In the genomic region with DNA sequence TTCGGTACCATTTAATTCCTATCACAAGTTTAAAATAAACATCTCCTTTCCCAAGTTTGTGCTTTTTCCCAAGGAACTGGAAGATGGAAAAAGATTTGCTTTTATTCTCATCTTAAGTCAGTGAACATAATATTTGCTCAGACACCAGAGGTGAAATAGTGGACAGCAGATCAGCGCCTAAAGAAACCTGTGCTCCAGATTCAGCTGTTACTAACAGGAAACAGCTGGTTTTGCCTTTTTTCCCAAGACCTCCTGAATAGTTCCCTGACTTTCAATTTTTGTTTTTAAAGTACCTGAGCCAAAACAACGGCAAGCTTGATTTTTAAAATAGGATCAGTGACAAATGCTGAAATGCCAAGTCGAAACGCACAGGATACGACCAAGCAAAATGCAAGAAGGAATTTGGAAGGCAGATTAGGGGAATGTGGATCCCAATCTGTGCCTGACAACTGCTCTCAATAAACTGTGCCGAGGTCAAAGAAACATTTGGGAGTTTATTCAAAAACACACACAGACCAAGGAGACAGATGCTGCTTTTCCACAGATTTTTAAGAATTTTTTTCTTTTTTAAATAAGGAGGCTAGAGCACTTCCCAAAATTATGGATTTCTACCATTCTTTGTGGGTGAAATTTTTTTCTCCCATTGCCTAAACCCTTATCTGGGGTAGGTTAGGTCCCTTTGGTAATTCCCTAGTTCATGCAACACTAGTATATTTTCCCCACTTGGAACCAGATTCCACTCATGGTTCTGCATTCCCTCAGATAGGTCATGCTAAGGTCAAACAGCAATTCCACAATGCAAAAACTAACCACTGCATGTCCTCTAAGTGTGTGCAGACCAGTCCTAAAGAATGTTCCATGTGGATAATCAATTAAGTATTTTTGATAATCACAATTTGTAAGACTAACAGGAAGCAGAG, we compare ENCODE assay signal across 1 cellular context.
TF ChIP-seq lines count a peak whose summit lies in the region.

No MANE protein-coding gene starts in this region.

TF ChIP-seq in liver, 16 proteins besides CTCF, POLR2A, EP300 and RAD21:
- TF ChIP-seq YY1 (IDR thresholded peaks at IDR 0.05) (no peak), HNF4G (IDR thresholded peaks at IDR 0.05) (no peak), NR2F2 (IDR thresholded peaks at IDR 0.05) (peak; percentile 67)
- TF ChIP-seq, protein P1, sequence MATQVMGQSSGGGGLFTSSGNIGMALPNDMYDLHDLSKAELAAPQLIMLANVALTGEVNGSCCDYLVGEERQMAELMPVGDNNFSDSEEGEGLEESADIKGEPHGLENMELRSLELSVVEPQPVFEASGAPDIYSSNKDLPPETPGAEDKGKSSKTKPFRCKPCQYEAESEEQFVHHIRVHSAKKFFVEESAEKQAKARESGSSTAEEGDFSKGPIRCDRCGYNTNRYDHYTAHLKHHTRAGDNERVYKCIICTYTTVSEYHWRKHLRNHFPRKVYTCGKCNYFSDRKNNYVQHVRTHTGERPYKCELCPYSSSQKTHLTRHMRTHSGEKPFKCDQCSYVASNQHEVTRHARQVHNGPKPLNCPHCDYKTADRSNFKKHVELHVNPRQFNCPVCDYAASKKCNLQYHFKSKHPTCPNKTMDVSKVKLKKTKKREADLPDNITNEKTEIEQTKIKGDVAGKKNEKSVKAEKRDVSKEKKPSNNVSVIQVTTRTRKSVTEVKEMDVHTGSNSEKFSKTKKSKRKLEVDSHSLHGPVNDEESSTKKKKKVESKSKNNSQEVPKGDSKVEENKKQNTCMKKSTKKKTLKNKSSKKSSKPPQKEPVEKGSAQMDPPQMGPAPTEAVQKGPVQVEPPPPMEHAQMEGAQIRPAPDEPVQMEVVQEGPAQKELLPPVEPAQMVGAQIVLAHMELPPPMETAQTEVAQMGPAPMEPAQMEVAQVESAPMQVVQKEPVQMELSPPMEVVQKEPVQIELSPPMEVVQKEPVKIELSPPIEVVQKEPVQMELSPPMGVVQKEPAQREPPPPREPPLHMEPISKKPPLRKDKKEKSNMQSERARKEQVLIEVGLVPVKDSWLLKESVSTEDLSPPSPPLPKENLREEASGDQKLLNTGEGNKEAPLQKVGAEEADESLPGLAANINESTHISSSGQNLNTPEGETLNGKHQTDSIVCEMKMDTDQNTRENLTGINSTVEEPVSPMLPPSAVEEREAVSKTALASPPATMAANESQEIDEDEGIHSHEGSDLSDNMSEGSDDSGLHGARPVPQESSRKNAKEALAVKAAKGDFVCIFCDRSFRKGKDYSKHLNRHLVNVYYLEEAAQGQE (IDR thresholded peaks at IDR 0.05), result no peak
